In the genomic region with DNA sequence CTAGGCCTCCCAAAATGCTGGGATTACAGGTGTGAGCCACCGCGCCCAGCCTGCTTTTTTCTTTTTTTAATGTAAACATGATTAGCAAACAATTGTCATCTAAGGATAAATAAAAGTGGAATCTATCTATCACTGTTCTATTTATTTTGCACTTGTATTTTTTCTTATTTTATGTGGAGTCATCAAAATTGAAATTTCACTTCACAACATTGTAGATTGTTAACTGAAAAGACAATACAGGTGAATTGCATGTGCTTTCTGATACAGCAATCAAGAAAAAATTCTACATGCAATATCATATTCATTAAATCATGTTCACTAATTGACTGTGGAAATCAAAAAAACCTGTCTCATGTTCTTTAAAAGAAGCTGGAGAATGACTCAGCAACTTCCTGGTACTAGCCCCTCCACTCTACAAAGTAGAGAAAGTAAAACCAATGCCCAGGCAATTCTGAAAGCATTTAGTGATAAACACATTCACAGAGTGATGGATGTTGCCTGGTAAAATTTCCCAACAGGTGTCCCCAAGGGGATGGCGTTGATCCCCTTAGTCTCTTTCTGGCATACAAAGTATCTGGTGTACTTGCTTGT, we compare ENCODE assay signal across 12 cellular contexts. TPM values are rescaled to one million over a fixed set of nuclear protein-coding genes. Genes with fewer than 3 reads are reported as not detected.
A peak's percentile ranks its signal among the peaks of the same experiment; 100 is the strongest.
DNase-seq lines count a peak whose midpoint lies in the region; ATAC-seq lines count a peak whose summit lies in the region.
"Had no signal": no experiment of that assay in that cellular context is flagged by ENCODE, and none has a peak within 500 bp of the region (broad histone marks: within the 10 kb centered on the region; RNA-seq: fewer than 3 reads in every experiment).

No MANE protein-coding gene starts in this region.

- no peaks in the 10 kb centered on the region for H3K27me3 ChIP-seq in mesendoderm (ENCODE audit: insufficient read depth, low read length, poor library complexity)

- H3K27ac ChIP-seq in mesendoderm (ENCODE audit: low read depth, low read length) = no peak overlapping the region

- peak; percentile 68 for ATAC-seq in HG02763 (IDR thresholded peaks at IDR 0.05; ENCODE audit: unreplicated experiment)
- ATAC-seq in GM19455 (IDR thresholded peaks at IDR 0.05; ENCODE audit: unreplicated experiment) = no peak
- ATAC-seq in stimulated activated naive CD8-positive, alpha-beta T cell treated with anti-CD3 and anti-CD28 coated beads, Interleukin-15, amount 100 ng/mL, for 72 hours = no peak

- no peak overlapping the region for H3K27ac Mint-ChIP-seq in stimulated activated naive CD8-positive, alpha-beta T cell treated with anti-CD3 and anti-CD28 coated beads, Interleukin-15, amount 100 ng/mL, for 72 hours
- H3K27ac Mint-ChIP-seq: activated naive CD8-positive, alpha-beta T cell had no signal

- peaks cover 0 to 3% of the 10 kb centered on the region in 2 donors for H3K9me3 Mint-ChIP-seq in stimulated activated naive CD8-positive, alpha-beta T cell treated with anti-CD3 and anti-CD28 coated beads, Interleukin-15, amount 100 ng/mL, for 72 hours

- no peak overlapping the region for H3K9ac ChIP-seq in mesendoderm (ENCODE audit: low read length)
- H3K9ac ChIP-seq: SK-N-SH had no signal

- no peak overlapping the region for H3K4ac ChIP-seq in mesendoderm (ENCODE audit: low read depth, low read length)

- no peaks in the 10 kb centered on the region for H3K79me2 ChIP-seq in mesendoderm (ENCODE audit: control insufficient read depth, insufficient read depth, low read length)

- H3K4me3 ChIP-seq in mesendoderm (ENCODE audit: low read length) = no peak overlapping the region

- H3K18ac ChIP-seq in mesendoderm (ENCODE audit: low read length) = no peak overlapping the region

- H2BK5ac ChIP-seq in mesendoderm (ENCODE audit: low read length) = no peak overlapping the region

- H3K27me3 Mint-ChIP-seq in stimulated activated naive CD8-positive, alpha-beta T cell treated with anti-CD3 and anti-CD28 coated beads, Interleukin-15, amount 100 ng/mL, for 72 hours = no peaks in the 10 kb centered on the region

- no peak overlapping the region for H3K4me3 Mint-ChIP-seq in stimulated activated naive CD8-positive, alpha-beta T cell treated with anti-CD3 and anti-CD28 coated beads, Interleukin-15, amount 100 ng/mL, for 72 hours
- H3K4me3 Mint-ChIP-seq: activated naive CD8-positive, alpha-beta T cell had no signal

- H3K4me1 ChIP-seq in mesendoderm (ENCODE audit: control insufficient read depth, low read depth, low read length) = no peaks in the 10 kb centered on the region

- H4K8ac ChIP-seq in mesendoderm (ENCODE audit: low read depth, low read length) = no peak overlapping the region

- in situ Hi-C loops in KBM-7 (cut with MboI; ENCODE audit: low pct_unique_long_range_greater_than_20kb, low sequenced_read_pairs) = no loop called here

- H3K56ac ChIP-seq in mesendoderm (ENCODE audit: low read length) = no peak overlapping the region

- H4K5ac ChIP-seq in mesendoderm (ENCODE audit: low read length) = no peak overlapping the region

- H2AK5ac ChIP-seq in mesendoderm (ENCODE audit: low read length) = no peak overlapping the region

- H3K4me2 ChIP-seq in mesendoderm (ENCODE audit: low read length) = no peak overlapping the region
- H3K4me2 ChIP-seq: SK-N-SH had no signal

- H2BK15ac ChIP-seq in mesendoderm (replicated peaks; ENCODE audit: low read depth) = no peak overlapping the region

- no peak overlapping the region for H2BK120ac ChIP-seq in mesendoderm (ENCODE audit: low read depth, low read length)

- no peaks in the 10 kb centered on the region for H3K4me1 Mint-ChIP-seq in stimulated activated naive CD8-positive, alpha-beta T cell treated with anti-CD3 and anti-CD28 coated beads, Interleukin-15, amount 100 ng/mL, for 72 hours

- no peak overlapping the region for H3K23ac ChIP-seq in mesendoderm (ENCODE audit: low read length)

- WGBS in mesendoderm (ENCODE audit: extremely low coverage, insufficient coverage, low lambda C conversion rate) = no CpG with 5 or more reads among the region's 3 CpGs

- H3K79me1 ChIP-seq in mesendoderm (ENCODE audit: low read length) = no peaks in the 10 kb centered on the region

- DNase-seq in NOMO-1 treated with DMSO at 0.1 percent for 48 hours (lab: John Stamatoyannopoulos, UW; ENCODE audit: unreplicated experiment) = peak; percentile 8
- no peak for DNase-seq in NOMO-1 (lab: John Stamatoyannopoulos, UW; ENCODE audit: unreplicated experiment in 2 of 2)
- peak; percentile 8 for DNase-seq in KBM-7
- DNase-seq in mesendoderm = peak; percentile 18
- DNase-seq in NCI-H1105 (lab: John Stamatoyannopoulos, UW) = no peak
- DNase-seq in stimulated activated naive CD8-positive, alpha-beta T cell treated with anti-CD3 and anti-CD28 coated beads, Interleukin-15, amount 100 ng/mL, for 72 hours = no peak
- DNase-seq: activated CD4-positive, alpha-beta T cell treated with anti-CD3 and anti-CD28 coated beads, Interleukin-2, amount 50 U/mL, for 48 hours; NCI-H446; SK-N-SH had no signal

- H3K36me3 ChIP-seq in mesendoderm (ENCODE audit: control insufficient read depth, insufficient read depth, low read length) = no peaks in the 10 kb centered on the region

RNA-seq across cellular contexts. Expression of gene RFX6, which starts 10.7 kb away (rescaled TPM):
- polyA plus RNA-seq in mesendoderm (2013, experiment 1 of 2) = not detected
- polyA plus RNA-seq in mesendoderm (2013, experiment 2 of 2) = 0.01 TPM
- polyA plus RNA-seq: SK-N-SH had no signal

RNA-seq across cellular contexts. Expression of gene GPRC6A, which starts 37.5 kb away (rescaled TPM):
- 0.03 TPM for polyA plus RNA-seq in mesendoderm (2013, experiment 1 of 2)
- polyA plus RNA-seq in mesendoderm (2013, experiment 2 of 2) = 0.06 TPM
- polyA plus RNA-seq: SK-N-SH had no signal

Comparison
In these comparisons a context has a peak if more than half of its experiments do, and no peak if none do; other contexts are left out.
1. DNase-seq: peak in NOMO-1 treated with DMSO at 0.1 percent for 48 hours (single experiment), KBM-7 (single experiment) and mesendoderm (single experiment); none in NOMO-1 (0 of 2), NCI-H1105 (single experiment) and stimulated activated naive CD8-positive, alpha-beta T cell treated with anti-CD3 and anti-CD28 coated beads, Interleukin-15, amount 100 ng/mL, for 72 hours (0 of 2).